In genomic region chr22:28454431-28455064, GRCh38 we compare ENCODE assay signal across 8 cellular contexts.
"Had no signal": no experiment of that assay in that cellular context is flagged by ENCODE, and none has a peak within 500 bp of the region (broad histone marks: within the 10 kb centered on the region; RNA-seq: fewer than 3 reads in every experiment).

No MANE protein-coding gene starts in this region.

- H3K27ac ChIP-seq: HL-60 had no signal

- H3K4me3 Mint-ChIP-seq: GM23338, H9, IgD-negative memory B cell had no signal

- H3K36me3 Mint-ChIP-seq: IgD-negative memory B cell had no signal

- H3K4me1 Mint-ChIP-seq: GM23338, H9, IgD-negative memory B cell had no signal

- FAIRE-seq: H1, H54 had no signal

- H2AFZ ChIP-seq: GM23338 had no signal

- DNase-seq: H9, HCEC 1CT, KG1 had no signal

- H3K27ac Mint-ChIP-seq: GM23338, IgD-negative memory B cell had no signal

- ATAC-seq: GM23338 had no signal

- H3K4me3 ChIP-seq: GM23338 had no signal

- H3K9me3 Mint-ChIP-seq: GM23338, H9 had no signal

- H3K4me2 ChIP-seq: GM23338 had no signal
